In genomic region chr9:91720746-91721705, GRCh38 we compare ENCODE assay signal across 14 cellular contexts.
DNase-seq lines count a peak whose midpoint lies in the region; ATAC-seq and TF ChIP-seq lines count a peak whose summit lies in the region.
"Had no signal": no experiment of that assay in that cellular context is flagged by ENCODE, and none has a peak within 500 bp of the region (broad histone marks: within the 10 kb centered on the region; RNA-seq: fewer than 3 reads in every experiment).

No MANE protein-coding gene starts in this region.

- H3K4me3 ChIP-seq in left lung = no peak overlapping the region

- no peaks in the 10 kb centered on the region for H3K4me1 ChIP-seq in left lung

- ATAC-seq in GM19324 (IDR thresholded peaks at IDR 0.05; ENCODE audit: low FRiP score, unreplicated experiment) (peak; percentile 45), HG02981 (IDR thresholded peaks at IDR 0.05; ENCODE audit: unreplicated experiment) (peak; percentile 67), left lung (no peak), Right ventricle myocardium superior (ENCODE audit: poor library complexity) (no peak)
- ATAC-seq in stimulated activated naive B cell treated with anti-CD40 and anti-IgM and Interleukin-4, amounts not matched to agents 10 μg/mL and 1 μg/mL and 100 μg/mL, for 72 hours (replicated peaks) = peak; percentile 96 to 97

- peaks cover 7 to 18% of the 10 kb centered on the region in 2 donors for H3K36me3 Mint-ChIP-seq in stimulated activated naive B cell treated with anti-CD40 and anti-IgM and Interleukin-4, amounts not matched to agents 10 μg/mL and 1 μg/mL and 100 μg/mL, for 72 hours

- no peak for TF ChIP-seq CTCF in left lung (IDR thresholded peaks at IDR 0.05)

- peaks cover 0 to 9% of the 10 kb centered on the region in 2 donors for H3K27me3 ChIP-seq in left lung

- DNase-seq in SKM-1 (lab: John Stamatoyannopoulos, UW; ENCODE audit: unreplicated experiment) (peak; percentile 5), left lung (no peak), Right ventricle myocardium superior (no peak), NCI-H2227 treated with DMSO at 0.1 percent for 48 hours (lab: John Stamatoyannopoulos, UW) (no peak)
- peak; percentile 80 for DNase-seq in stimulated activated naive B cell treated with anti-CD40 and anti-IgM and Interleukin-4, amounts not matched to agents 10 μg/mL and 1 μg/mL and 100 μg/mL, for 72 hours
- DNase-seq: activated gamma-delta T cell, dermis blood vessel endothelial cell, DMS79 treated with DMSO at 0.1 percent for 48 hours, H7, hypothalamus, NCI-H774, WERI-Rb-1 had no signal

- H3K36me3 ChIP-seq in left lung = no peaks in the 10 kb centered on the region

- peaks cover 0 to 5% of the 10 kb centered on the region in 2 donors for H3K9me3 ChIP-seq in left lung

- peaks cover 39 to 57% of the 10 kb centered on the region in 2 donors for H3K4me1 Mint-ChIP-seq in stimulated activated naive B cell treated with anti-CD40 and anti-IgM and Interleukin-4, amounts not matched to agents 10 μg/mL and 1 μg/mL and 100 μg/mL, for 72 hours

- intact Hi-C loops in left lung (cut with DNase I) (no loop called here), Right ventricle myocardium superior (cut with DNase I) (no loop called here)

- H3K27me3 Mint-ChIP-seq in stimulated activated naive B cell treated with anti-CD40 and anti-IgM and Interleukin-4, amounts not matched to agents 10 μg/mL and 1 μg/mL and 100 μg/mL, for 72 hours = peaks cover 0 to 14% of the 10 kb centered on the region in 2 donors

- H3K4me3 Mint-ChIP-seq in stimulated activated naive B cell treated with anti-CD40 and anti-IgM and Interleukin-4, amounts not matched to agents 10 μg/mL and 1 μg/mL and 100 μg/mL, for 72 hours = peak overlapping the region; percentile 39 to 53

- H3K27ac Mint-ChIP-seq in stimulated activated naive B cell treated with anti-CD40 and anti-IgM and Interleukin-4, amounts not matched to agents 10 μg/mL and 1 μg/mL and 100 μg/mL, for 72 hours = peak overlapping the region; percentile 89

- peaks cover 6 to 7% of the 10 kb centered on the region in 2 donors for H3K9me3 Mint-ChIP-seq in stimulated activated naive B cell treated with anti-CD40 and anti-IgM and Interleukin-4, amounts not matched to agents 10 μg/mL and 1 μg/mL and 100 μg/mL, for 72 hours

- H3K27ac ChIP-seq in left lung = no peak overlapping the region
- H3K27ac ChIP-seq: WERI-Rb-1 had no signal

Comparison
In these comparisons a context has a peak if more than half of its experiments do, and no peak if none do; other contexts are left out.
1. ATAC-seq: peak in GM19324 (single experiment), HG02981 (single experiment) and stimulated activated naive B cell treated with anti-CD40 and anti-IgM and Interleukin-4, amounts not matched to agents 10 μg/mL and 1 μg/mL and 100 μg/mL, for 72 hours (2 of 2); none in left lung (single experiment) and Right ventricle myocardium superior (single experiment).
2. DNase-seq: peak in SKM-1 (single experiment) and stimulated activated naive B cell treated with anti-CD40 and anti-IgM and Interleukin-4, amounts not matched to agents 10 μg/mL and 1 μg/mL and 100 μg/mL, for 72 hours (single experiment); none in left lung (0 of 2), Right ventricle myocardium superior (single experiment) and NCI-H2227 treated with DMSO at 0.1 percent for 48 hours (single experiment).